Comparison of ENCODE assay signal across 8 cellular contexts in the genomic region with DNA sequence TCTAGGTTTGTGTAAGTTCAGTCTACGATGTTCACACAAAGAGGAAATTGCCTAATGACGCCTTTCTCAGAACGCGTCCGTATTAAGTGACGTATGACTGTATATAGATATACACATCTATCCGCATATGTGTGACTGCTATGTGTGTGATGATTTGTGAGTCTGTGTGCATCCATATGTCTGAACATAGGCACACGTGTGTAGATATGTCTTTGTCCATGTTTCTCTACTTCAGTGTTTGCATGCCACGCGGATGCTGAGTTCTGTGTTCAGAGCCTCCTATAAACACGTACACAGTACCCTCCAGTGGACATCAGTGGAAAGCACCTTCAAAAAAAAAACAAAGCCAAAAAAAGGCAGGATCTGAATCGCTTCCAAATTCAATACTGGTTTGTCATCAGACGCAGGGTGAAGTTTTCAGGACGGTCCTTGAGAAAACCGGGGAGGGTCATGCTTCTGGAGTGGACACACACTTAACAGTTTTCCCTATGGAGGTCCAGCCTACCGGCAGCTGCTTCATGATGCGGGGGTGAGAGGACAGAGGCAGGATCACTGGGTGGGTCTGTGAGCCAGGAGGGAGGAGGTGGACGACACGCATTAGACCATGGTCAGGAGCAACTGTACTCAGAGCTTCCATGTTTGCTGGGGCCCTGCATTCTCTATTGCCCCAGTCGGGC. TPM values are rescaled to one million over a fixed set of nuclear protein-coding genes. Genes with fewer than 3 reads are reported as not detected.
DNase-seq lines count a peak whose midpoint lies in the region; ATAC-seq, FAIRE-seq and TF ChIP-seq lines count a peak whose summit lies in the region.
"Had no signal": no experiment of that assay in that cellular context is flagged by ENCODE, and none has a peak within 500 bp of the region (broad histone marks: within the 10 kb centered on the region; RNA-seq: fewer than 3 reads in every experiment).

No MANE protein-coding gene starts in this region.

- no peaks in the 10 kb centered on the region for H3K27me3 ChIP-seq in GM23338 (ENCODE audit: insufficient read depth)

- peak; percentile 70 for FAIRE-seq in endometrium (lab: Jason Lieb, UNC)
- FAIRE-seq: colon had no signal

- no peaks in the 10 kb centered on the region for H3K36me3 ChIP-seq in GM23338 (ENCODE audit: insufficient read depth)

- H4K20me1 ChIP-seq in GM23338 (replicated peaks; ENCODE audit: insufficient read depth) = no peaks in the 10 kb centered on the region

- H3K4me1 ChIP-seq in GM23338 (ENCODE audit: insufficient read depth) = 0 out of 2 replicates have a peak, but pooled peaks cover 7% of the 10 kb centered on the region

- no peaks in the 10 kb centered on the region for H3K9me3 Mint-ChIP-seq in GM23338

- H3K4me3 ChIP-seq in GM23338 = no peak overlapping the region

- DNase-seq in G401 (ENCODE audit: low spot score) = peak; percentile 70
- peak; percentile 55 for DNase-seq in GM23338 (ENCODE audit: low spot score)
- DNase-seq in NCI-H1436 treated with DMSO at 0.1 percent for 48 hours (lab: John Stamatoyannopoulos, UW) = peak; percentile 9
- DNase-seq in SW480 (ENCODE audit: low spot score) = peak; percentile 58
- DNase-seq in midbrain (lab: John Stamatoyannopoulos, UW) = peak; percentile 29
- no peak for DNase-seq in HuH-7.5 (ENCODE audit: low spot score)

- peaks cover 1% of the 10 kb centered on the region for H3K27me3 Mint-ChIP-seq in GM23338 (ENCODE audit: insufficient read depth, low read depth, poor library complexity)

- no peaks in the 10 kb centered on the region for H3K79me2 ChIP-seq in GM23338 (replicated peaks; ENCODE audit: insufficient read depth)

- ATAC-seq in GM23338 = peak; percentile 59

- H2AFZ ChIP-seq in GM23338 = no peak overlapping the region; the same call in 1 of the 2 replicates

- H3K36me3 Mint-ChIP-seq in GM23338 (ENCODE audit: low read depth) = no peaks in the 10 kb centered on the region

- peaks cover 2% of the 10 kb centered on the region; the same call in 1 of the 3 replicates for H3K4me1 Mint-ChIP-seq in GM23338

- no peak overlapping the region for H3K27ac ChIP-seq in GM23338 (ENCODE audit: low read depth)

- H3K27ac Mint-ChIP-seq in GM23338 = no peak overlapping the region

- no peaks in the 10 kb centered on the region for H3K9me2 ChIP-seq in GM23338 (ENCODE audit: insufficient read depth)

- no peak overlapping the region for H3K4me2 ChIP-seq in GM23338

- in situ Hi-C loops in G401 (cut with HindIII; ENCODE audit: low sequenced_read_pairs) = no loop called here

- peak; percentile 61 to 68 for TF ChIP-seq CTCF in GM23338 (conservative IDR thresholded peaks at IDR 0.05; ENCODE audit: low read depth in 2 of 2)

- no peaks in the 10 kb centered on the region for H3F3A ChIP-seq in GM23338 (replicated peaks; ENCODE audit: low read depth)

- H3K4me3 Mint-ChIP-seq in GM23338 = no peak overlapping the region

TF ChIP-seq in GM23338, 12 proteins besides CTCF, POLR2A, EP300 and RAD21 (continues in another document):
- TF ChIP-seq POLR2AphosphoS5 (IDR thresholded peaks at IDR 0.05; ENCODE audit: low read depth) = no peak
- TF ChIP-seq, protein P1, sequence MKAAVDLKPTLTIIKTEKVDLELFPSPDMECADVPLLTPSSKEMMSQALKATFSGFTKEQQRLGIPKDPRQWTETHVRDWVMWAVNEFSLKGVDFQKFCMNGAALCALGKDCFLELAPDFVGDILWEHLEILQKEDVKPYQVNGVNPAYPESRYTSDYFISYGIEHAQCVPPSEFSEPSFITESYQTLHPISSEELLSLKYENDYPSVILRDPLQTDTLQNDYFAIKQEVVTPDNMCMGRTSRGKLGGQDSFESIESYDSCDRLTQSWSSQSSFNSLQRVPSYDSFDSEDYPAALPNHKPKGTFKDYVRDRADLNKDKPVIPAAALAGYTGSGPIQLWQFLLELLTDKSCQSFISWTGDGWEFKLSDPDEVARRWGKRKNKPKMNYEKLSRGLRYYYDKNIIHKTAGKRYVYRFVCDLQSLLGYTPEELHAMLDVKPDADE (IDR thresholded peaks at IDR 0.05) = no peak
- no peak for TF ChIP-seq JUNB (IDR thresholded peaks at IDR 0.05; ENCODE audit: unreplicated experiment)
- TF ChIP-seq CREB1 (CRISPR knock-in tag; IDR thresholded peaks at IDR 0.05; ENCODE audit: low read depth) = no peak
- no peak for TF ChIP-seq STAT1 (IDR thresholded peaks at IDR 0.05; ENCODE audit: unreplicated experiment)
- TF ChIP-seq NANOG (IDR thresholded peaks at IDR 0.05; ENCODE audit: borderline replicate concordance) = no peak
- TF ChIP-seq, protein P2, sequence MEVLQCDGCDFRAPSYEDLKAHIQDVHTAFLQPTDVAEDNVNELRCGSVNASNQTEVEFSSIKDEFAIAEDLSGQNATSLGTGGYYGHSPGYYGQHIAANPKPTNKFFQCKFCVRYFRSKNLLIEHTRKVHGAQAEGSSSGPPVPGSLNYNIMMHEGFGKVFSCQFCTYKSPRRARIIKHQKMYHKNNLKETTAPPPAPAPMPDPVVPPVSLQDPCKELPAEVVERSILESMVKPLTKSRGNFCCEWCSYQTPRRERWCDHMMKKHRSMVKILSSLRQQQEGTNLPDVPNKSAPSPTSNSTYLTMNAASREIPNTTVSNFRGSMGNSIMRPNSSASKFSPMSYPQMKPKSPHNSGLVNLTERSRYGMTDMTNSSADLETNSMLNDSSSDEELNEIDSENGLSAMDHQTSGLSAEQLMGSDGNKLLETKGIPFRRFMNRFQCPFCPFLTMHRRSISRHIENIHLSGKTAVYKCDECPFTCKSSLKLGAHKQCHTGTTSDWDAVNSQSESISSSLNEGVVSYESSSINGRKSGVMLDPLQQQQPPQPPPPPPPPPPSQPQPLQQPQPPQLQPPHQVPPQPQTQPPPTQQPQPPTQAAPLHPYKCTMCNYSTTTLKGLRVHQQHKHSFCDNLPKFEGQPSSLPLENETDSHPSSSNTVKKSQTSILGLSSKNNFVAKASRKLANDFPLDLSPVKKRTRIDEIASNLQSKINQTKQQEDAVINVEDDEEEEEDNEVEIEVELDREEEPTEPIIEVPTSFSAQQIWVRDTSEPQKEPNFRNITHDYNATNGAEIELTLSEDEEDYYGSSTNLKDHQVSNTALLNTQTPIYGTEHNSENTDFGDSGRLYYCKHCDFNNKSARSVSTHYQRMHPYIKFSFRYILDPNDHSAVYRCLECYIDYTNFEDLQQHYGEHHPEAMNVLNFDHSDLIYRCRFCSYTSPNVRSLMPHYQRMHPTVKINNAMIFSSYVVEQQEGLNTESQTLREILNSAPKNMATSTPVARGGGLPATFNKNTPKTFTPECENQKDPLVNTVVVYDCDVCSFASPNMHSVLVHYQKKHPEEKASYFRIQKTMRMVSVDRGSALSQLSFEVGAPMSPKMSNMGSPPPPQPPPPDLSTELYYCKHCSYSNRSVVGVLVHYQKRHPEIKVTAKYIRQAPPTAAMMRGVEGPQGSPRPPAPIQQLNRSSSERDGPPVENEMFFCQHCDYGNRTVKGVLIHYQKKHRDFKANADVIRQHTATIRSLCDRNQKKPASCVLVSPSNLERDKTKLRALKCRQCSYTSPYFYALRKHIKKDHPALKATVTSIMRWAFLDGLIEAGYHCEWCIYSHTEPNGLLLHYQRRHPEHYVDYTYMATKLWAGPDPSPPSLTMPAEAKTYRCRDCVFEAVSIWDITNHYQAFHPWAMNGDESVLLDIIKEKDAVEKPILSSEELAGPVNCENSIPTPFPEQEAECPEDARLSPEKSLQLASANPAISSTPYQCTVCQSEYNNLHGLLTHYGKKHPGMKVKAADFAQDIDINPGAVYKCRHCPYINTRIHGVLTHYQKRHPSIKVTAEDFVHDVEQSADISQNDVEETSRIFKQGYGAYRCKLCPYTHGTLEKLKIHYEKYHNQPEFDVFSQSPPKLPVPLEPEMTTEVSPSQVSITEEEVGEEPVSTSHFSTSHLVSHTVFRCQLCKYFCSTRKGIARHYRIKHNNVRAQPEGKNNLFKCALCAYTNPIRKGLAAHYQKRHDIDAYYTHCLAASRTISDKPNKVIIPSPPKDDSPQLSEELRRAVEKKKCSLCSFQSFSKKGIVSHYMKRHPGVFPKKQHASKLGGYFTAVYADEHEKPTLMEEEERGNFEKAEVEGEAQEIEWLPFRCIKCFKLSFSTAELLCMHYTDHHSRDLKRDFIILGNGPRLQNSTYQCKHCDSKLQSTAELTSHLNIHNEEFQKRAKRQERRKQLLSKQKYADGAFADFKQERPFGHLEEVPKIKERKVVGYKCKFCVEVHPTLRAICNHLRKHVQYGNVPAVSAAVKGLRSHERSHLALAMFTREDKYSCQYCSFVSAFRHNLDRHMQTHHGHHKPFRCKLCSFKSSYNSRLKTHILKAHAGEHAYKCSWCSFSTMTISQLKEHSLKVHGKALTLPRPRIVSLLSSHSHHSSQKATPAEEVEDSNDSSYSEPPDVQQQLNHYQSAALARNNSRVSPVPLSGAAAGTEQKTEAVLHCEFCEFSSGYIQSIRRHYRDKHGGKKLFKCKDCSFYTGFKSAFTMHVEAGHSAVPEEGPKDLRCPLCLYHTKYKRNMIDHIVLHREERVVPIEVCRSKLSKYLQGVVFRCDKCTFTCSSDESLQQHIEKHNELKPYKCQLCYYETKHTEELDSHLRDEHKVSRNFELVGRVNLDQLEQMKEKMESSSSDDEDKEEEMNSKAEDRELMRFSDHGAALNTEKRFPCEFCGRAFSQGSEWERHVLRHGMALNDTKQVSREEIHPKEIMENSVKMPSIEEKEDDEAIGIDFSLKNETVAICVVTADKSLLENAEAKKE (CRISPR knock-in tag; IDR thresholded peaks at IDR 0.05) = no peak

RNA-seq across cellular contexts. Expression of a gene that starts 29.5 kb away (rescaled TPM):
- total RNA-seq in G401 (2014; rRNA removed; shearing (Covaris generic)) = 61.8 and 87.4 TPM in 2 replicates
- total RNA-seq in GM23338 (2014; rRNA removed; shearing (Covaris generic)) = 74.8 and 79.7 TPM in 2 replicates
- polyA plus RNA-seq in GM23338 (2016; fragmentation: Nextera tagmentation; extraction: Ambion mirVana) = 35.5 and 37.5 TPM in 2 replicates
